In genomic region chr16:89343501-89344291, GRCh38 we compare ENCODE assay signal across 8 cellular contexts.
DNase-seq lines count a peak whose midpoint lies in the region; ATAC-seq, FAIRE-seq and TF ChIP-seq lines count a peak whose summit lies in the region.

No MANE protein-coding gene starts in this region.

- no peak for DNase-seq in natural killer cell treated with Interleukin-12 subunit alpha and Interleukin-12 subunit beta and Interleukin-15 and Interleukin-18, amount 100 ng/mL, for 72 hours (ENCODE audit: low spot score)
- DNase-seq in natural killer cell (no peak), WTC11 (ENCODE audit: low spot score) (no peak), kidney (peak; percentile 82), aorta (peak; percentile 37 to 57), vagina (ENCODE audit: extremely low spot score in 2 of 2) (no peak)
- DNase-seq in effector memory CD4-positive, alpha-beta T cell = no peak

- ATAC-seq in natural killer cell treated with Interleukin-12 subunit alpha and Interleukin-12 subunit beta and Interleukin-15 and Interleukin-18, amount 100 ng/mL, for 72 hours = no peak
- ATAC-seq in natural killer cell = no peak
- no peak for ATAC-seq in WTC11
- ATAC-seq in aorta (ENCODE audit: low FRiP score) = peak; percentile 42
- ATAC-seq in GM18870 (IDR thresholded peaks at IDR 0.05; ENCODE audit: unreplicated experiment) = no peak

- H3K4me1 Mint-ChIP-seq in natural killer cell treated with Interleukin-12 subunit alpha and Interleukin-12 subunit beta and Interleukin-15 and Interleukin-18, amount 100 ng/mL, for 72 hours (ENCODE audit: low read depth in 2 of 2) = peaks cover 64 to 69% of the 10 kb centered on the region in 2 donors
- peaks cover 70 to 78% of the 10 kb centered on the region in 2 donors for H3K4me1 Mint-ChIP-seq in natural killer cell
- H3K4me1 Mint-ChIP-seq in WTC11 = peaks cover 63% of the 10 kb centered on the region

- H3K4me1 ChIP-seq in kidney (ENCODE audit: control insufficient read depth in 1 of 2, insufficient read depth in 1 of 2, low read depth in 1 of 2, low read length in 2 of 2) (peaks cover 21 to 24% of the 10 kb centered on the region in 2 donors), aorta (ENCODE audit: control insufficient read depth in 1 of 2, insufficient read depth in 2 of 2, low read length in 2 of 2) (peaks cover 0 to 2% of the 10 kb centered on the region in 2 donors), vagina (peaks cover 74% of the 10 kb centered on the region)
- peaks cover 10% of the 10 kb centered on the region for H3K4me1 ChIP-seq in effector memory CD4-positive, alpha-beta T cell (ENCODE audit: control insufficient read depth, insufficient read depth, low read length, poor library complexity, severe bottlenecking)

- H3K27me3 Mint-ChIP-seq in natural killer cell treated with Interleukin-12 subunit alpha and Interleukin-12 subunit beta and Interleukin-15 and Interleukin-18, amount 100 ng/mL, for 72 hours = no peaks in the 10 kb centered on the region
- no peaks in the 10 kb centered on the region for H3K27me3 Mint-ChIP-seq in natural killer cell (ENCODE audit: low read depth in 2 of 2)
- no peaks in the 10 kb centered on the region for H3K27me3 Mint-ChIP-seq in WTC11 (ENCODE audit: low read depth)

- no peak overlapping the region for H3K9ac ChIP-seq in kidney (ENCODE audit: low read length in 2 of 2)

- POLR2A ChIA-PET in WTC11 (lab: Charles Lee) = no interaction called here

- no peaks in the 10 kb centered on the region for H3K9me3 Mint-ChIP-seq in natural killer cell treated with Interleukin-12 subunit alpha and Interleukin-12 subunit beta and Interleukin-15 and Interleukin-18, amount 100 ng/mL, for 72 hours
- no peaks in the 10 kb centered on the region for H3K9me3 Mint-ChIP-seq in natural killer cell
- H3K9me3 Mint-ChIP-seq in WTC11 = no peaks in the 10 kb centered on the region

- no peaks in the 10 kb centered on the region for H3K36me3 Mint-ChIP-seq in natural killer cell treated with Interleukin-12 subunit alpha and Interleukin-12 subunit beta and Interleukin-15 and Interleukin-18, amount 100 ng/mL, for 72 hours
- no peaks in the 10 kb centered on the region for H3K36me3 Mint-ChIP-seq in natural killer cell
- no peaks in the 10 kb centered on the region for H3K36me3 Mint-ChIP-seq in WTC11

- H3K36me3 ChIP-seq in kidney (ENCODE audit: control insufficient read depth in 1 of 2, insufficient read depth in 2 of 2, low read length in 2 of 2) (no peaks in the 10 kb centered on the region), aorta (ENCODE audit: control insufficient read depth in 1 of 2, insufficient read depth in 2 of 2, low read length in 1 of 2) (no peaks in the 10 kb centered on the region), vagina (no peaks in the 10 kb centered on the region)
- no peaks in the 10 kb centered on the region for H3K36me3 ChIP-seq in effector memory CD4-positive, alpha-beta T cell (ENCODE audit: control insufficient read depth, insufficient read depth, low read length)

- no peaks in the 10 kb centered on the region for H3K9me3 ChIP-seq in kidney (ENCODE audit: control insufficient read depth in 1 of 2, low read length in 2 of 2)
- no peaks in the 10 kb centered on the region for H3K9me3 ChIP-seq in aorta (ENCODE audit: control insufficient read depth, low read length)
- no peaks in the 10 kb centered on the region for H3K9me3 ChIP-seq in vagina
- H3K9me3 ChIP-seq in effector memory CD4-positive, alpha-beta T cell (ENCODE audit: control insufficient read depth, low read length) = no peaks in the 10 kb centered on the region

- H3K27me3 ChIP-seq in aorta (ENCODE audit: control insufficient read depth in 1 of 2, insufficient read depth in 2 of 2, low read length in 1 of 2) (no peaks in the 10 kb centered on the region), vagina (no peaks in the 10 kb centered on the region)
- no peaks in the 10 kb centered on the region for H3K27me3 ChIP-seq in effector memory CD4-positive, alpha-beta T cell (replicated peaks; ENCODE audit: control insufficient read depth, insufficient read depth, low read length, poor library complexity, severe bottlenecking)

- TF ChIP-seq CTCF in natural killer cell (IDR thresholded peaks at IDR 0.05) (no peak), WTC11 (IDR thresholded peaks at IDR 0.05) (no peak), kidney (IDR thresholded peaks at IDR 0.05; ENCODE audit: borderline replicate concordance, extremely low read depth, insufficient read depth) (no peak), vagina (IDR thresholded peaks at IDR 0.05) (no peak)

- H3K27ac ChIP-seq in kidney (ENCODE audit: low read depth in 2 of 2, low read length in 2 of 2) (peak overlapping the region; percentile 35 to 61), aorta (ENCODE audit: low read depth in 1 of 2, low read length in 2 of 2) (no peak overlapping the region), vagina (no peak overlapping the region)
- H3K27ac ChIP-seq in effector memory CD4-positive, alpha-beta T cell (ENCODE audit: insufficient read depth, low read length, poor library complexity, severe bottlenecking) = no peak overlapping the region

- intact Hi-C loops in natural killer cell (cut with micrococcal nuclease) (no loop called here), kidney (cut with DNase I) (no loop called here), aorta (cut with DNase I) (no loop called here), vagina (cut with DNase I) (no loop called here)

- CTCF ChIA-PET in WTC11 (lab: Charles Lee) = interaction anchor here (1.2 to 2.0 kb wide), 4 partner anchors 8 to 39 kb away, joined by 4 to 8 read pairs (median 6); no protein-coding TSS in a partner anchor

- H3K27ac Mint-ChIP-seq in natural killer cell treated with Interleukin-12 subunit alpha and Interleukin-12 subunit beta and Interleukin-15 and Interleukin-18, amount 100 ng/mL, for 72 hours = peak overlapping the region; percentile 23 to 33
- H3K27ac Mint-ChIP-seq in natural killer cell = no peak overlapping the region
- H3K27ac Mint-ChIP-seq in WTC11 = peak overlapping the region; percentile 83

- H3K4me3 Mint-ChIP-seq in natural killer cell treated with Interleukin-12 subunit alpha and Interleukin-12 subunit beta and Interleukin-15 and Interleukin-18, amount 100 ng/mL, for 72 hours = no peak overlapping the region
- H3K4me3 Mint-ChIP-seq in natural killer cell (no peak overlapping the region), WTC11 (no peak overlapping the region)

- FAIRE-seq in kidney (lab: Jason Lieb, UNC) = no peak

- 82 to 85% methylated on average over 31 to 34 of the region's 34 CpGs for WGBS in aorta, 2 donors

- no peak for TF ChIP-seq POLR2A in vagina (IDR thresholded peaks at IDR 0.05)

- no peak overlapping the region for H3K4me3 ChIP-seq in kidney (ENCODE audit: low read length in 2 of 2)
- H3K4me3 ChIP-seq in aorta (ENCODE audit: low read length in 2 of 2) = no peak overlapping the region
- H3K4me3 ChIP-seq in vagina = no peak overlapping the region
- H3K4me3 ChIP-seq in effector memory CD4-positive, alpha-beta T cell (ENCODE audit: insufficient read depth, low read depth, low read length, poor library complexity, severe bottlenecking) = no peak overlapping the region

TF ChIP-seq in WTC11, 78 proteins besides CTCF, POLR2A, EP300 and RAD21 (continues in another document):
- TF ChIP-seq JAZF1 (CRISPR knock-in tag; IDR thresholded peaks at IDR 0.05) (no peak), KAT7 (CRISPR knock-in tag; IDR thresholded peaks at IDR 0.05; ENCODE audit: borderline replicate concordance) (no peak), CREB1 (CRISPR knock-in tag; IDR thresholded peaks at IDR 0.05) (no peak), ZNF317 (CRISPR knock-in tag; IDR thresholded peaks at IDR 0.05; ENCODE audit: borderline replicate concordance, low read depth) (no peak)
- TF ChIP-seq, protein P1, sequence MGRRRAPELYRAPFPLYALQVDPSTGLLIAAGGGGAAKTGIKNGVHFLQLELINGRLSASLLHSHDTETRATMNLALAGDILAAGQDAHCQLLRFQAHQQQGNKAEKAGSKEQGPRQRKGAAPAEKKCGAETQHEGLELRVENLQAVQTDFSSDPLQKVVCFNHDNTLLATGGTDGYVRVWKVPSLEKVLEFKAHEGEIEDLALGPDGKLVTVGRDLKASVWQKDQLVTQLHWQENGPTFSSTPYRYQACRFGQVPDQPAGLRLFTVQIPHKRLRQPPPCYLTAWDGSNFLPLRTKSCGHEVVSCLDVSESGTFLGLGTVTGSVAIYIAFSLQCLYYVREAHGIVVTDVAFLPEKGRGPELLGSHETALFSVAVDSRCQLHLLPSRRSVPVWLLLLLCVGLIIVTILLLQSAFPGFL (CRISPR knock-in tag; IDR thresholded peaks at IDR 0.05; ENCODE audit: borderline replicate concordance) = no peak
- TF ChIP-seq, protein P2, sequence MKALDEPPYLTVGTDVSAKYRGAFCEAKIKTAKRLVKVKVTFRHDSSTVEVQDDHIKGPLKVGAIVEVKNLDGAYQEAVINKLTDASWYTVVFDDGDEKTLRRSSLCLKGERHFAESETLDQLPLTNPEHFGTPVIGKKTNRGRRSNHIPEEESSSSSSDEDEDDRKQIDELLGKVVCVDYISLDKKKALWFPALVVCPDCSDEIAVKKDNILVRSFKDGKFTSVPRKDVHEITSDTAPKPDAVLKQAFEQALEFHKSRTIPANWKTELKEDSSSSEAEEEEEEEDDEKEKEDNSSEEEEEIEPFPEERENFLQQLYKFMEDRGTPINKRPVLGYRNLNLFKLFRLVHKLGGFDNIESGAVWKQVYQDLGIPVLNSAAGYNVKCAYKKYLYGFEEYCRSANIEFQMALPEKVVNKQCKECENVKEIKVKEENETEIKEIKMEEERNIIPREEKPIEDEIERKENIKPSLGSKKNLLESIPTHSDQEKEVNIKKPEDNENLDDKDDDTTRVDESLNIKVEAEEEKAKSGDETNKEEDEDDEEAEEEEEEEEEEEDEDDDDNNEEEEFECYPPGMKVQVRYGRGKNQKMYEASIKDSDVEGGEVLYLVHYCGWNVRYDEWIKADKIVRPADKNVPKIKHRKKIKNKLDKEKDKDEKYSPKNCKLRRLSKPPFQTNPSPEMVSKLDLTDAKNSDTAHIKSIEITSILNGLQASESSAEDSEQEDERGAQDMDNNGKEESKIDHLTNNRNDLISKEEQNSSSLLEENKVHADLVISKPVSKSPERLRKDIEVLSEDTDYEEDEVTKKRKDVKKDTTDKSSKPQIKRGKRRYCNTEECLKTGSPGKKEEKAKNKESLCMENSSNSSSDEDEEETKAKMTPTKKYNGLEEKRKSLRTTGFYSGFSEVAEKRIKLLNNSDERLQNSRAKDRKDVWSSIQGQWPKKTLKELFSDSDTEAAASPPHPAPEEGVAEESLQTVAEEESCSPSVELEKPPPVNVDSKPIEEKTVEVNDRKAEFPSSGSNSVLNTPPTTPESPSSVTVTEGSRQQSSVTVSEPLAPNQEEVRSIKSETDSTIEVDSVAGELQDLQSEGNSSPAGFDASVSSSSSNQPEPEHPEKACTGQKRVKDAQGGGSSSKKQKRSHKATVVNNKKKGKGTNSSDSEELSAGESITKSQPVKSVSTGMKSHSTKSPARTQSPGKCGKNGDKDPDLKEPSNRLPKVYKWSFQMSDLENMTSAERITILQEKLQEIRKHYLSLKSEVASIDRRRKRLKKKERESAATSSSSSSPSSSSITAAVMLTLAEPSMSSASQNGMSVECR (CRISPR knock-in tag; IDR thresholded peaks at IDR 0.05; ENCODE audit: borderline replicate concordance) = no peak

Comparison
In these comparisons a context has a peak if more than half of its experiments do, and no peak if none do; other contexts are left out.
1. H3K27ac Mint-ChIP-seq: peak in natural killer cell treated with Interleukin-12 subunit alpha and Interleukin-12 subunit beta and Interleukin-15 and Interleukin-18, amount 100 ng/mL, for 72 hours (2 of 2) and WTC11 (single experiment); none in natural killer cell (0 of 2).
2. DNase-seq: peak in kidney (single experiment) and aorta (2 of 2); none in natural killer cell treated with Interleukin-12 subunit alpha and Interleukin-12 subunit beta and Interleukin-15 and Interleukin-18, amount 100 ng/mL, for 72 hours (single experiment), natural killer cell (single experiment), WTC11 (single experiment), vagina (0 of 2) and effector memory CD4-positive, alpha-beta T cell (0 of 3).
3. H3K27ac ChIP-seq: peak in kidney (2 of 2); none in aorta (0 of 2), vagina (single experiment) and effector memory CD4-positive, alpha-beta T cell (single experiment).